Comparison of ENCODE assay signal across 24 cellular contexts in the genomic region with DNA sequence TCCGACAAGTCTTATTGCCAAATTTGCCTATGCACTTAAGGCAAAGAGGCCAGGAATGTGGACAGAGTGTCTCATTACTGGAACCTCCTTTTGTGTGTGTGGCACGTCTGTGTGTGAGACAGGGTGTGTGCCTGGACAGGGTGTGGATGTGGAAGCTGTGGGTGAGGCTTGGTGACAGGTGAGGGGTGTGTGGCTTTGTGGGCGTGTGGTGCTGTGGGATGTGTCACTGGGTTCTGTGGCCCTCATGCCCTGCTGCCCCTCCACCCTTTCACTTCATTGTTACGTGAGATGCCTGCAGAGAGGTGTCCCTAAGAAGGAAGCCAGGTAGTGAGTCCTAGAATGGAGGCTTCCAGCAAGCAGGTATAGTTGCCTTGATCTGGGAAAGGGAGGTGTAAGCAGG.
"Had no signal": no experiment of that assay in that cellular context is flagged by ENCODE, and none has a peak within 500 bp of the region (broad histone marks: within the 10 kb centered on the region; RNA-seq: fewer than 3 reads in every experiment).

No MANE protein-coding gene starts in this region.

- H3K4me2 ChIP-seq: smooth muscle cell had no signal

- H3K36me3 ChIP-seq: heart left ventricle, left lung, lower lobe of right lung, pancreas, right lobe of liver, stomach, suprapubic skin, tibial nerve, uterus had no signal

- H3K27ac ChIP-seq: heart left ventricle, left lung, lower lobe of right lung, pancreas, psoas muscle, right lobe of liver, stomach, suprapubic skin, tibial nerve, uterus had no signal

- H3K9me3 Mint-ChIP-seq: natural killer cell treated with Interleukin-12 subunit alpha and Interleukin-12 subunit beta and Interleukin-15 and Interleukin-18, amount 100 ng/mL, for 72 hours; stimulated activated memory B cell treated with anti-CD40 and anti-IgM and Interleukin-4, amounts not matched to agents 10 μg/mL and 1 μg/mL and 100 μg/mL, for 72 hours; type B pancreatic cell had no signal

- ATAC-seq: heart left ventricle; left lung; natural killer cell treated with Interleukin-12 subunit alpha and Interleukin-12 subunit beta and Interleukin-15 and Interleukin-18, amount 100 ng/mL, for 72 hours; pancreas; psoas muscle; right lobe of liver; stimulated activated memory B cell treated with anti-CD40 and anti-IgM and Interleukin-4, amounts not matched to agents 10 μg/mL and 1 μg/mL and 100 μg/mL, for 72 hours; stimulated activated naive CD8-positive, alpha-beta T cell treated with anti-CD3 and anti-CD28 coated beads, Interleukin-15, Interleukin-2, amounts not matched to agents 100 U/mL and 50 U/mL, for 24 hours had no signal

- H3K36me3 Mint-ChIP-seq: naive B cell; natural killer cell treated with Interleukin-12 subunit alpha and Interleukin-12 subunit beta and Interleukin-15 and Interleukin-18, amount 100 ng/mL, for 72 hours; stimulated activated memory B cell treated with anti-CD40 and anti-IgM and Interleukin-4, amounts not matched to agents 10 μg/mL and 1 μg/mL and 100 μg/mL, for 72 hours; type B pancreatic cell had no signal

- H3K4me3 Mint-ChIP-seq: naive B cell; natural killer cell treated with Interleukin-12 subunit alpha and Interleukin-12 subunit beta and Interleukin-15 and Interleukin-18, amount 100 ng/mL, for 72 hours; stimulated activated memory B cell treated with anti-CD40 and anti-IgM and Interleukin-4, amounts not matched to agents 10 μg/mL and 1 μg/mL and 100 μg/mL, for 72 hours; type B pancreatic cell had no signal

- H3K4me1 Mint-ChIP-seq: naive B cell; stimulated activated memory B cell treated with anti-CD40 and anti-IgM and Interleukin-4, amounts not matched to agents 10 μg/mL and 1 μg/mL and 100 μg/mL, for 72 hours had no signal

- H3K27me3 ChIP-seq: heart left ventricle, left lung, pancreas, right lobe of liver, stomach, suprapubic skin, tibial nerve, uterus had no signal

- H3K4me1 ChIP-seq: heart left ventricle, left lung, lower lobe of right lung, pancreas, psoas muscle, right lobe of liver, stomach, uterus had no signal

- H3K27me3 Mint-ChIP-seq: stimulated activated memory B cell treated with anti-CD40 and anti-IgM and Interleukin-4, amounts not matched to agents 10 μg/mL and 1 μg/mL and 100 μg/mL, for 72 hours; type B pancreatic cell had no signal

- H3K27ac Mint-ChIP-seq: natural killer cell treated with Interleukin-12 subunit alpha and Interleukin-12 subunit beta and Interleukin-15 and Interleukin-18, amount 100 ng/mL, for 72 hours; stimulated activated memory B cell treated with anti-CD40 and anti-IgM and Interleukin-4, amounts not matched to agents 10 μg/mL and 1 μg/mL and 100 μg/mL, for 72 hours; type B pancreatic cell had no signal

- DNase-seq: heart left ventricle; hypothalamus; islet precursor cell; left lung; lower lobe of right lung; mammary epithelial cell; mesenchymal stem cell; naive B cell; pancreas; psoas muscle; right lobe of liver; stimulated activated CD4-positive, alpha-beta T cell treated with anti-CD3 and anti-CD28 coated beads, Interleukin-1b, Interleukin-23, amount 100 ng/mL, for 48 hours; stimulated activated CD4-positive, alpha-beta T cell treated with anti-CD3 and anti-CD28 coated beads, Interleukin-2, amount 100 ng/mL, for 48 hours; stimulated activated CD4-positive, alpha-beta T cell treated with anti-CD3 and anti-CD28 coated beads, Interleukin-4, amount 100 ng/mL, for 4 hours; stimulated activated CD8-positive, alpha-beta memory T cell treated with anti-CD3 and anti-CD28 coated beads, Interleukin-4, amount 100 ng/mL, for 48 hours; stimulated activated naive CD8-positive, alpha-beta T cell treated with anti-CD3 and anti-CD28 coated beads, Interleukin-15, Interleukin-2, amounts not matched to agents 100 U/mL and 50 U/mL, for 24 hours; stomach; uterus had no signal

- H3K9me3 ChIP-seq: heart left ventricle, left lung, lower lobe of right lung, pancreas, psoas muscle, right lobe of liver, stomach, suprapubic skin, tibial nerve, uterus had no signal

- H3K4me3 ChIP-seq: heart left ventricle, left lung, lower lobe of right lung, pancreas, psoas muscle, right lobe of liver, smooth muscle cell, stomach, suprapubic skin, tibial nerve, uterus had no signal
